In genomic region chr1:233373226-233373625, GRCh38 we compare ENCODE assay signal across 18 cellular contexts. TPM values are rescaled to one million over a fixed set of nuclear protein-coding genes. Genes with fewer than 3 reads are reported as not detected.
DNase-seq lines count a peak whose midpoint lies in the region; ATAC-seq and TF ChIP-seq lines count a peak whose summit lies in the region.
"Had no signal": no experiment of that assay in that cellular context is flagged by ENCODE, and none has a peak within 500 bp of the region (broad histone marks: within the 10 kb centered on the region; RNA-seq: fewer than 3 reads in every experiment).

No MANE protein-coding gene starts in this region.

- TF ChIP-seq RAD21 in IMR-90 (IDR thresholded peaks at IDR 0.05; ENCODE audit: low read length): no peak

- no peak overlapping the region for H3K14ac ChIP-seq in IMR-90 (replicated peaks; ENCODE audit: low read depth, low read length)
- H3K14ac ChIP-seq in neuronal stem cell (ENCODE audit: low read length): no peak overlapping the region

- H3K27ac ChIP-seq in IMR-90 (ENCODE audit: insufficient read depth, low read length) (no peak overlapping the region), VCaP (peak overlapping the region; percentile 67), neuronal stem cell (replicated peaks; ENCODE audit: low read length) (no peak overlapping the region)

- H2AFZ ChIP-seq in IMR-90 (replicated peaks; ENCODE audit: low read length, poor library complexity) (peak overlapping the region; percentile 10), neuronal stem cell (ENCODE audit: low read length) (no peak overlapping the region)
- H2AFZ ChIP-seq: GM23338 had no signal

- no peaks in the 10 kb centered on the region for H4K20me1 ChIP-seq in IMR-90 (ENCODE audit: insufficient read depth, low read length)

- dilution Hi-C loops in IMR-90 (cut with HindIII; ENCODE audit: low sequenced_read_pairs, unreplicated experiment): no loop called here

- no peak overlapping the region for H3K9ac ChIP-seq in IMR-90 (ENCODE audit: low read depth, low read length)
- no peak overlapping the region for H3K9ac ChIP-seq in neuronal stem cell (ENCODE audit: low read depth, low read length, poor library complexity)

- no peak overlapping the region for H3K56ac ChIP-seq in IMR-90 (ENCODE audit: extremely low read depth, insufficient read depth, low read length)

- no peak overlapping the region for H3K4me3 ChIP-seq in IMR-90 (ENCODE audit: insufficient read depth, low read depth, low read length)
- no peak overlapping the region for H3K4me3 ChIP-seq in neuronal stem cell (ENCODE audit: low read length in 2 of 2)
- H3K4me3 ChIP-seq: GM23338 had no signal

- H3K27me3 ChIP-seq in IMR-90 (ENCODE audit: control insufficient read depth, insufficient read depth, low read length): no peaks in the 10 kb centered on the region
- peaks cover 0 to 3% (median 0%) of the 10 kb centered on the region in 3 experiments for H3K27me3 ChIP-seq in neuronal stem cell (ENCODE audit: control insufficient read depth in 3 of 3, insufficient read depth in 3 of 3, low read depth in 1 of 3, low read length in 3 of 3)

- H2BK15ac ChIP-seq in IMR-90 (ENCODE audit: low read depth, low read length) (no peak overlapping the region), neuronal stem cell (ENCODE audit: low read length) (no peak overlapping the region)

- H3K4me2 ChIP-seq in IMR-90 (ENCODE audit: low read depth, low read length): no peak overlapping the region
- H3K4me2 ChIP-seq in neuronal stem cell (ENCODE audit: insufficient read depth, low read length, poor library complexity, severe bottlenecking): no peak overlapping the region
- H3K4me2 ChIP-seq: GM23338 had no signal

- H2BK120ac ChIP-seq in IMR-90 (ENCODE audit: low read depth, low read length) (no peak overlapping the region), neuronal stem cell (ENCODE audit: low read depth, low read length) (no peak overlapping the region)

- TF ChIP-seq POLR2A in IMR-90 (IDR thresholded peaks at IDR 0.05; ENCODE audit: low read depth, low read length): no peak

- H3K9me1 ChIP-seq in IMR-90 (ENCODE audit: insufficient read depth, low read length): no peaks in the 10 kb centered on the region

- H4K5ac ChIP-seq in IMR-90 (ENCODE audit: low read depth, low read length): no peak overlapping the region

- no peak overlapping the region for H2AK9ac ChIP-seq in IMR-90 (replicated peaks; ENCODE audit: low read depth, low read length, poor library complexity)

- H4K8ac ChIP-seq in IMR-90 (ENCODE audit: low read depth in 2 of 2, low read length in 2 of 2): no peak overlapping the region
- H4K8ac ChIP-seq in neuronal stem cell (ENCODE audit: low read depth, low read length): no peak overlapping the region

- H4K91ac ChIP-seq in IMR-90 (ENCODE audit: insufficient read depth, low read depth, low read length): no peak overlapping the region
- H4K91ac ChIP-seq in neuronal stem cell (ENCODE audit: low read depth, low read length, poor library complexity): no peak overlapping the region

- H2AK5ac ChIP-seq in IMR-90 (ENCODE audit: low read depth, low read length) (no peak overlapping the region), neuronal stem cell (ENCODE audit: low read depth, low read length) (no peak overlapping the region)

- ATAC-seq in IMR-90 (ENCODE audit: low read depth): no peak
- ATAC-seq: CD8-positive, alpha-beta T cell; GM23338; HCT116 had no signal

- TF ChIP-seq CTCF in IMR-90 (conservative IDR thresholded peaks at IDR 0.05; ENCODE audit: low read depth, low read length) (no peak), VCaP (conservative IDR thresholded peaks at IDR 0.05) (no peak)

- WGBS in IMR-90 (ENCODE audit: extremely low coverage in 2 of 2, insufficient read length in 1 of 2), 2 experiments: no CpG with 5 or more reads among the region's 6 CpGs
- WGBS in neuronal stem cell (ENCODE audit: extremely low coverage in 2 of 2, insufficient read length in 2 of 2, insufficient replicate concordance in 1 of 2), 2 donors: no CpG with 5 or more reads among the region's 6 CpGs

- intact Hi-C loops in IMR-90 (cut with micrococcal nuclease): no loop called here

- H3K4ac ChIP-seq in IMR-90 (ENCODE audit: low read depth, low read length) (no peak overlapping the region), neuronal stem cell (ENCODE audit: low read length) (no peak overlapping the region)

- POLR2A ChIA-PET in IMR-90 (lab: Charles Lee; ENCODE audit: unreplicated experiment): no interaction called here
- POLR2A ChIA-PET in HEK293T (lab: Yijun Ruan, JAX): no interaction called here

- in situ Hi-C loops in IMR-90 (cut with MboI; ENCODE audit: low sequenced_read_pairs): no loop called here

- H2BK12ac ChIP-seq in neuronal stem cell (ENCODE audit: low read length): no peak overlapping the region

- no peak overlapping the region for H2BK20ac ChIP-seq in IMR-90 (ENCODE audit: low read depth, low read length)

- H3K18ac ChIP-seq in IMR-90 (ENCODE audit: low read depth, low read length) (no peak overlapping the region), neuronal stem cell (ENCODE audit: low read length) (peak overlapping the region; percentile 50)

- no peak overlapping the region for H2BK5ac ChIP-seq in IMR-90 (ENCODE audit: low read depth, low read length, poor library complexity, severe bottlenecking)
- H2BK5ac ChIP-seq in neuronal stem cell (ENCODE audit: low read length): no peak overlapping the region

- H3K23ac ChIP-seq in IMR-90 (ENCODE audit: low read depth, low read length) (no peak overlapping the region), neuronal stem cell (ENCODE audit: low read depth, low read length, poor library complexity) (no peak overlapping the region)

- no TSS peak for BruUV-seq in IMR-90 (replicated peaks; lab: Mats Ljungman, UMichigan)

- H3K79me1 ChIP-seq in IMR-90 (ENCODE audit: low read depth in 1 of 2, low read length in 2 of 2) (no peaks in the 10 kb centered on the region), neuronal stem cell (ENCODE audit: low read depth, low read length) (no peaks in the 10 kb centered on the region)

- H3K4me1 ChIP-seq in IMR-90 (ENCODE audit: control insufficient read depth, insufficient read depth, low read length) (no peaks in the 10 kb centered on the region), neuronal stem cell (ENCODE audit: control insufficient read depth in 2 of 2, insufficient read depth in 1 of 2, low read depth in 1 of 2, low read length in 2 of 2) (peaks cover 0 to 3% of the 10 kb centered on the region in 2 donors)

- DNase-seq in A172 (ENCODE audit: low spot score) (peak; percentile 39), IMR-90 (no peak), neuronal stem cell (ENCODE audit: low spot score) (no peak), kidney tubule cell (ENCODE audit: low spot score) (no peak), HEK293T (ENCODE audit: extremely low spot score) (no peak)
- no peak for DNase-seq in activated CD4-positive, alpha-beta T cell treated with anti-CD3 and anti-CD28 coated beads, Interleukin-2, amount 50 U/mL, for 48 hours
- DNase-seq: 8988T; C1 segment of cervical spinal cord; Caco-2; CD4-positive, CD25-positive, alpha-beta regulatory T cell; CD8-positive, alpha-beta T cell; DMS153; DND-41; H9; HFFc6 had no signal

- CTCF ChIA-PET in IMR-90 (lab: Yijun Ruan, JAX) (interaction anchor here (1.1 kb wide), 1 partner anchor 11 kb away, joined by 4 read pairs; no protein-coding TSS in a partner anchor), HEK293T (lab: Yijun Ruan, JAX) (interaction anchor here (0.7 kb wide), 1 partner anchor 154 kb away, joined by 3 read pairs; no protein-coding TSS in a partner anchor)

- H3K36me3 ChIP-seq in IMR-90 (ENCODE audit: control insufficient read depth, insufficient read depth, low read length): no peaks in the 10 kb centered on the region
- no peaks in the 10 kb centered on the region for H3K36me3 ChIP-seq in neuronal stem cell (replicated peaks in 1 of 2; ENCODE audit: control insufficient read depth in 2 of 2, insufficient read depth in 2 of 2, low read length in 2 of 2)

- H3K9me3 ChIP-seq in IMR-90 (ENCODE audit: control insufficient read depth, insufficient read depth, low read length) (no peaks in the 10 kb centered on the region), neuronal stem cell (replicated peaks in 1 of 2; ENCODE audit: control insufficient read depth in 2 of 2, insufficient read depth in 1 of 2, low read depth in 1 of 2, low read length in 2 of 2) (no peaks in the 10 kb centered on the region)
- H3K9me3 ChIP-seq: Caco-2 had no signal

TF ChIP-seq in IMR-90, 13 proteins besides CTCF, POLR2A, EP300 and RAD21 (continues in another document):
- TF ChIP-seq MAZ (IDR thresholded peaks at IDR 0.05; ENCODE audit: borderline replicate concordance, low read depth, low read length) (no peak), ELK1 (IDR thresholded peaks at IDR 0.05; ENCODE audit: borderline replicate concordance, low read depth, low read length) (no peak), MXI1 (IDR thresholded peaks at IDR 0.05; ENCODE audit: borderline replicate concordance, low read depth, low read length) (no peak)

TF ChIP-seq in HEK293T, 16 proteins besides CTCF, POLR2A, EP300 and RAD21:
- no peak for TF ChIP-seq CTBP1 (IDR thresholded peaks at IDR 0.05; ENCODE audit: borderline replicate concordance)
- no peak for TF ChIP-seq HDGF (IDR thresholded peaks at IDR 0.05; ENCODE audit: borderline replicate concordance)
- TF ChIP-seq SUZ12 (IDR thresholded peaks at IDR 0.05): no peak
- no peak for TF ChIP-seq ELF4 (IDR thresholded peaks at IDR 0.05)
- TF ChIP-seq L3MBTL2 (conservative IDR thresholded peaks at IDR 0.05): no peak
- no peak for TF ChIP-seq ZNF384 (IDR thresholded peaks at IDR 0.05)
TF ChIP-seq in HEK293T: peak in this region for 0.

RNA-seq across cellular contexts. Expression of gene MAP3K21, which starts 45.7 kb away (rescaled TPM):
- 5.9 and 8.7 TPM in 2 replicates for total RNA-seq in A172 (2014; rRNA removed; shearing (Covaris generic))
- total RNA-seq in IMR-90 (2012; rRNA removed): 0.18 and 0.28 TPM in 2 replicates
- polyA plus RNA-seq in IMR-90 (2012; rRNA removed): 0.15 and 0.20 TPM in 2 replicates
- polyA plus RNA-seq in IMR-90 (2012; cell fraction: cytosol; rRNA removed): 0.05 and 0.10 TPM in 2 replicates
- polyA plus RNA-seq in IMR-90 (2012; cell fraction: nucleus; rRNA removed; ENCODE audit: low replicate concordance): 0.27 and 0.45 TPM in 2 replicates
- 2.8 TPM for polyA plus RNA-seq in neuronal stem cell (2013, experiment 1 of 2)
- polyA plus RNA-seq in neuronal stem cell (2013, experiment 2 of 2): 3.0 TPM
